Comparison of ENCODE assay signal across 1 cellular context in genomic region chr13:97030705-97031452, GRCh38.
A peak's percentile ranks its signal among the peaks of the same experiment; 100 is the strongest.
TF ChIP-seq lines count a peak whose summit lies in the region.

No MANE protein-coding gene starts in this region.

TF ChIP-seq in IMR-90, 13 proteins besides CTCF, POLR2A, EP300 and RAD21 (continued from another document):
- TF ChIP-seq ELK1 (IDR thresholded peaks at IDR 0.05; ENCODE audit: borderline replicate concordance, low read depth, low read length) = no peak
- TF ChIP-seq SMC3 (IDR thresholded peaks at IDR 0.05; ENCODE audit: low read depth, low read length) = peak; percentile 31; the same call in 1 of the 2 replicates
- no peak for TF ChIP-seq MAZ (IDR thresholded peaks at IDR 0.05; ENCODE audit: borderline replicate concordance, low read depth, low read length)
- no peak for TF ChIP-seq USF2 (IDR thresholded peaks at IDR 0.05; ENCODE audit: low read depth, low read length)
- TF ChIP-seq MXI1 (IDR thresholded peaks at IDR 0.05; ENCODE audit: borderline replicate concordance, low read depth, low read length) = no peak
